ENCODE assay signal across 11 cellular contexts in genomic region chr9:128104171-128104618, GRCh38. TPM values are rescaled to one million over a fixed set of nuclear protein-coding genes. Genes with fewer than 3 reads are reported as not detected.
DNase-seq lines count a peak whose midpoint lies in the region; ATAC-seq, FAIRE-seq and TF ChIP-seq lines count a peak whose summit lies in the region.
"Had no signal": no experiment of that assay in that cellular context is flagged by ENCODE, and none has a peak within 500 bp of the region (broad histone marks: within the 10 kb centered on the region; RNA-seq: fewer than 3 reads in every experiment).

No MANE protein-coding gene starts in this region.

- H3K27me3 ChIP-seq in testis: no peaks in the 10 kb centered on the region

- intact Hi-C loops in testis (cut with DNase I; ENCODE audit: low total_unique reads): no loop called here

- TF ChIP-seq CTCF in testis (IDR thresholded peaks at IDR 0.05): no peak

- 50 to 71% methylated on average over 6 of the region's 6 CpGs for WGBS in testis, 2 donors

- H3K4me1 ChIP-seq in testis: peaks cover 71% of the 10 kb centered on the region

- DNase-seq in NCI-H2107 treated with DMSO at 0.1 percent for 48 hours (lab: John Stamatoyannopoulos, UW; ENCODE audit: unreplicated experiment) (peak; percentile 56), NCI-H2107 (lab: John Stamatoyannopoulos, UW) (no peak), SW480 (ENCODE audit: low spot score) (peak; percentile 54), left lobe of liver (ENCODE audit: low spot score) (peak; percentile 97), testis (peak; percentile 72), T1000 (lab: John Stamatoyannopoulos, UW) (no peak), RCC 7860 (ENCODE audit: low spot score) (no peak)
- no peak for DNase-seq in stimulated activated CD4-positive, alpha-beta T cell treated with anti-CD3 and anti-CD28 coated beads, Interleukin-12 subunit alpha, Interleukin-12 subunit beta, amount 100 ng/mL, for 4 hours
- DNase-seq: GDM1, GOT3 had no signal

- H3K9me3 ChIP-seq in testis: no peaks in the 10 kb centered on the region

- H3K36me3 ChIP-seq in testis (ENCODE audit: low read depth, missing control alignments): no peaks in the 10 kb centered on the region

- H3K27ac ChIP-seq in testis: peak overlapping the region; percentile 28 to 55

- no peak overlapping the region for H3K4me3 ChIP-seq in testis

- FAIRE-seq in RCC 7860 (lab: Jason Lieb, UNC): no peak

- no peak for TF ChIP-seq POLR2A in testis (IDR thresholded peaks at IDR 0.05)

- peak; percentile 9 for ATAC-seq in left lobe of liver

RNA-seq across cellular contexts. Expression of gene PTGES2, which starts 23.3 kb away (rescaled TPM):
- 35.8 TPM for total RNA-seq in left lobe of liver
- total RNA-seq in testis: 10 to 100 TPM; 95.8 to 96.4 TPM
- polyA plus RNA-seq in testis (ENCODE audit: insufficient read depth, low read depth, low replicate concordance): 53.1 TPM

RNA-seq across cellular contexts. Expression of gene SLC25A25, which starts 36.2 kb away (rescaled TPM):
- total RNA-seq in left lobe of liver (76.9 TPM), testis (10 to 100 TPM; 19.1 to 21.1 TPM)
- polyA plus RNA-seq in testis (ENCODE audit: insufficient read depth, low read depth, low replicate concordance): 15.0 TPM

RNA-seq across cellular contexts. Expression of gene NAIF1, which starts 37.1 kb away (rescaled TPM):
- total RNA-seq in left lobe of liver: 6.3 TPM
- total RNA-seq in testis: 10 to 100 TPM; 18.5 to 19.4 TPM
- 25.1 TPM for polyA plus RNA-seq in testis (ENCODE audit: insufficient read depth, low read depth, low replicate concordance)

RNA-seq across cellular contexts. Expression of gene LCN2, which starts 45.1 kb away (rescaled TPM):
- total RNA-seq in left lobe of liver (2.7 TPM), testis (not detected)
- polyA plus RNA-seq in testis (ENCODE audit: insufficient read depth, low read depth, low replicate concordance): 2.2 TPM
- polyA plus RNA-seq: neural cell had no signal

RNA-seq across cellular contexts. Expression of gene BBLN, which starts 55.9 kb away (rescaled TPM):
- 20.8 TPM for total RNA-seq in left lobe of liver
- total RNA-seq in testis: 100 to 1,000 TPM; 219 to 225 TPM
- 56.9 TPM for polyA plus RNA-seq in testis (ENCODE audit: insufficient read depth, low read depth, low replicate concordance)

Comparison
In these comparisons a context has a peak if more than half of its experiments do, and no peak if none do; other contexts are left out.
1. DNase-seq: peak in NCI-H2107 treated with DMSO at 0.1 percent for 48 hours (single experiment), SW480 (single experiment), left lobe of liver (single experiment) and testis (single experiment); none in NCI-H2107 (single experiment), T1000 (single experiment), stimulated activated CD4-positive, alpha-beta T cell treated with anti-CD3 and anti-CD28 coated beads, Interleukin-12 subunit alpha, Interleukin-12 subunit beta, amount 100 ng/mL, for 4 hours (single experiment) and RCC 7860 (single experiment).